In the genomic region with DNA sequence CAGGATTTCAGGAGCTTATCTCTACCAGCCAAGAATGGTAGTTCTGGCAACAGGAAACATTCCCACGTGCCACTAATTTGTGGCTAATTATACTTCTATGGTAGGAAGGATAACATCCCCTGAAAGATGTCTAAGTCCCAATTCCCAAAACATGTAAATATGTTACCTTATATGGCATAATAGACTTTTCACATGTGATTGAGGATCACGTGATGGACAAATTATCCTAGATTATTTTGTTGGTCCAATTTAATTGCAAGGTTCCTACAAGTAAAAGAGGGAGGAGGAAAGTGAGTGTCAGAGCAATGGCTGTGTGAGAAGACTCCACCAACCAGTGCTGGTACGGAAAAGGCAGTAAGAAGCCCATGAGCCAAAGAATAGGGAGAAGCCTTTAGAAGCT, we compare ENCODE assay signal across 1 cellular context.
TF ChIP-seq lines count a peak whose summit lies in the region.

No MANE protein-coding gene starts in this region.

TF ChIP-seq in A549, 52 proteins besides CTCF, POLR2A, EP300 and RAD21 (continued from another document):
- TF ChIP-seq CEBPB (IDR thresholded peaks at IDR 0.05): no peak
